ENCODE assay signal across 8 cellular contexts in the genomic region with DNA sequence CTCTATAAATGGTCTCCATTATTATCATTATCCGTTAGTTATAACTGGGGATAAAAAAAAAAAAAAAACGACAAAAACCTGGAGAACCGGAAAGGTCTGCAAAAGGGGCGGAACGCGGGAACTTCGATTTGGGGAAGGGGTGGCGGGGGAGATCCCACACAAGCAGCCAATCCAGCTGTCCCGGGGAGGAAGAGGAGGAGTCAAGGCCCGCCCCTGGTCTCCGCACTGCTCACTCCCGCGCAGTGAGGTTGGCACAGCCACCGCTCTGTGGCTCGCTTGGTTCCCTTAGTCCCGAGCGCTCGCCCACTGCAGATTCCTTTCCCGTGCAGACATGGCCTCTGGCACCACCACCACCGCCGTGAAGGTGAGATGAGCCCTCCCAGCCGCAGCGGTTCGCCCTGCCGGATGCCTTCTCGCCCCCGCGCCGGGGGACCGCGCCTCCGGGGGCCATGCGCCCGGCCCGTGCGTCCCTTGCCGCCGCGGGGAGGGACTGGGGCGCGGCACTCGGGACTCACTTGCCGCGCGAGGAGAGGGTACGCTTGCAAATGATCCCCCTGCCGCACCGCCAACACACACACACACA. TPM values are rescaled to one million over a fixed set of nuclear protein-coding genes. Genes with fewer than 3 reads are reported as not detected.
DNase-seq lines count a peak whose midpoint lies in the region; ATAC-seq lines count a peak whose summit lies in the region.

A gene (plus strand): TSS at position 219 of the 583 bp plus-strand sequence. CDS start 113 bp downstream, at position 332.

- H3K4me3 Mint-ChIP-seq in activated naive CD4-positive, alpha-beta T cell treated with anti-CD3 and anti-CD28 coated beads for 36 hours, result peak within 1 kb of the TSS; percentile 99

- H3K27me3 Mint-ChIP-seq in activated naive CD4-positive, alpha-beta T cell treated with anti-CD3 and anti-CD28 coated beads for 36 hours (ENCODE audit: low read depth), result peaks cover 4% of the 10 kb centered on the region

- peaks cover 33% of the 10 kb centered on the region for H3K36me3 ChIP-seq in KOPT-K1 (ENCODE audit: insufficient read depth, low read length)

- CTCF ChIA-PET in activated naive CD4-positive, alpha-beta T cell treated with anti-CD3 and anti-CD28 coated beads for 36 hours (lab: Charles Lee), result interaction anchor here (0.6 to 3.8 kb wide), 7 partner anchors 9 to 355 kb away, joined by 3 to 11 read pairs (median 5); no protein-coding TSS in a partner anchor

- peak within 1 kb of the TSS; percentile 64 for H3K27ac ChIP-seq in KOPT-K1 (ENCODE audit: low read depth, low read length, poor library complexity, severe bottlenecking)
- peak within 1 kb of the TSS; percentile 88 for H3K27ac ChIP-seq in substantia nigra (ENCODE audit: low read depth, low read length, poor library complexity, severe bottlenecking)

- H3K27ac Mint-ChIP-seq in activated naive CD4-positive, alpha-beta T cell treated with anti-CD3 and anti-CD28 coated beads for 36 hours, result peak within 1 kb of the TSS; percentile 97

- no peaks in the 10 kb centered on the region for H3K9me3 Mint-ChIP-seq in activated naive CD4-positive, alpha-beta T cell treated with anti-CD3 and anti-CD28 coated beads for 36 hours

- intact Hi-C loops in activated naive CD4-positive, alpha-beta T cell treated with anti-CD3 and anti-CD28 coated beads for 36 hours (cut with micrococcal nuclease), result loop anchor here (2.0 to 5.0 kb wide), 8 partner anchors 30 to 772 kb away; a partner anchor contains a TSS

- peaks cover 17% of the 10 kb centered on the region for H3K36me3 Mint-ChIP-seq in activated naive CD4-positive, alpha-beta T cell treated with anti-CD3 and anti-CD28 coated beads for 36 hours (ENCODE audit: low read depth)

- ATAC-seq in GM21737 (IDR thresholded peaks at IDR 0.05; ENCODE audit: unreplicated experiment), result peak; percentile 82

- no peaks in the 10 kb centered on the region for H3K9me3 ChIP-seq in KOPT-K1 (ENCODE audit: insufficient read depth, low read length, poor library complexity, severe bottlenecking)

- DNase-seq in DMS79 treated with DMSO at 0.1 percent for 48 hours (lab: John Stamatoyannopoulos, UW), result peak; percentile 88
- peak; percentile 81 to 89 for DNase-seq in SHP77 (lab: John Stamatoyannopoulos, UW)
- peak; percentile 82 for DNase-seq in activated naive CD4-positive, alpha-beta T cell treated with anti-CD3 and anti-CD28 coated beads for 36 hours
- peak; percentile 96 for DNase-seq in globus pallidus (ENCODE audit: low spot score)
- DNase-seq in nucleus accumbens (lab: John Stamatoyannopoulos, UW), result peak in 55 of 56 donors; percentile 42 to 95 (median 86)
- peak; percentile 43 to 96 (median 84) for DNase-seq in substantia nigra (lab: John Stamatoyannopoulos, UW)

- peaks cover 42% of the 10 kb centered on the region for H3K4me1 Mint-ChIP-seq in activated naive CD4-positive, alpha-beta T cell treated with anti-CD3 and anti-CD28 coated beads for 36 hours (ENCODE audit: low read depth)

RNA-seq across cellular contexts. Expression of the gene that starts here (rescaled TPM):
- 10 to 100 TPM; 59.0 to 66.4 TPM for total RNA-seq in activated naive CD4-positive, alpha-beta T cell treated with anti-CD3 and anti-CD28 coated beads for 36 hours

Comparison
In these comparisons a context has a peak if more than half of its experiments do, and no peak if none do; other contexts are left out.
1. Peak in every context shown above with its lines: DNase-seq, ATAC-seq and H3K27ac ChIP-seq.